8 cellular contexts compared by ENCODE assay signal in genomic region chr3:47475570-47476329, GRCh38. TPM values are rescaled to one million over a fixed set of nuclear protein-coding genes. Genes with fewer than 3 reads are reported as not detected.
DNase-seq lines count a peak whose midpoint lies in the region; TF ChIP-seq lines count a peak whose summit lies in the region.

SCAP (minus strand) TSS chr3:47475941; CDS start chr3:47442993, 32,948 bp downstream.

- H3K4me3 Mint-ChIP-seq in nephron progenitor cell = peak within 1 kb of the TSS; percentile 94
- peak within 1 kb of the TSS; percentile 99 for H3K4me3 Mint-ChIP-seq in stimulated activated naive CD8-positive, alpha-beta T cell treated with anti-CD3 and anti-CD28 coated beads, Interleukin-15, Interleukin-2, amounts not matched to agents 100 ng/mL and 50 ng/mL, for 24 hours

- peaks cover 44% of the 10 kb centered on the region for H3K4me1 Mint-ChIP-seq in nephron progenitor cell
- peaks cover 30% of the 10 kb centered on the region for H3K4me1 Mint-ChIP-seq in stimulated activated naive CD8-positive, alpha-beta T cell treated with anti-CD3 and anti-CD28 coated beads, Interleukin-15, Interleukin-2, amounts not matched to agents 100 ng/mL and 50 ng/mL, for 24 hours (ENCODE audit: low read depth)

- peak within 1 kb of the TSS; percentile 81 for H3K9ac ChIP-seq in ES-I3 (ENCODE audit: low read depth, low read length)

- peak; percentile 84 for DNase-seq in GOT3 (lab: John Stamatoyannopoulos, UW)
- peak; percentile 83 for DNase-seq in LHCN-M2 (ENCODE audit: low read depth)
- DNase-seq in SHP77 (lab: John Stamatoyannopoulos, UW) = peak; percentile 81 to 84
- DNase-seq in activated effector memory CD4-positive, alpha-beta T cell treated with Interleukin-2 at 50 U/mL for 16 hours = peak; percentile 93
- DNase-seq in fibroblast of the aortic adventitia (ENCODE audit: low read depth) = peak; percentile 73
- peak; percentile 96 for DNase-seq in nephron progenitor cell

- H3K36me3 Mint-ChIP-seq in nephron progenitor cell (ENCODE audit: low read depth) = peaks cover 7% of the 10 kb centered on the region
- peaks cover 3% of the 10 kb centered on the region for H3K36me3 Mint-ChIP-seq in stimulated activated naive CD8-positive, alpha-beta T cell treated with anti-CD3 and anti-CD28 coated beads, Interleukin-15, Interleukin-2, amounts not matched to agents 100 ng/mL and 50 ng/mL, for 24 hours (ENCODE audit: low read depth)

- peaks cover 9% of the 10 kb centered on the region; the same call in 1 of the 2 replicates for H3K4me1 ChIP-seq in ES-I3 (ENCODE audit: insufficient read depth, low read length)

- H3K27me3 Mint-ChIP-seq in nephron progenitor cell (ENCODE audit: low read depth, poor library complexity) = peaks cover 3% of the 10 kb centered on the region
- no peaks in the 10 kb centered on the region for H3K27me3 Mint-ChIP-seq in stimulated activated naive CD8-positive, alpha-beta T cell treated with anti-CD3 and anti-CD28 coated beads, Interleukin-15, Interleukin-2, amounts not matched to agents 100 ng/mL and 50 ng/mL, for 24 hours

- TF ChIP-seq CTCF in fibroblast of the aortic adventitia (IDR thresholded peaks at IDR 0.05; ENCODE audit: insufficient read depth, low read length) (peak; percentile 82), nephron progenitor cell (IDR thresholded peaks at IDR 0.05) (peak; percentile 89)

- no peaks in the 10 kb centered on the region for H3K36me3 ChIP-seq in ES-I3 (ENCODE audit: insufficient read depth, low read length)

- no peaks in the 10 kb centered on the region for H3K9me3 ChIP-seq in ES-I3 (ENCODE audit: control insufficient read depth, insufficient read depth, low read length)

- peak within 1 kb of the TSS; percentile 96 for H3K27ac Mint-ChIP-seq in nephron progenitor cell
- H3K27ac Mint-ChIP-seq in stimulated activated naive CD8-positive, alpha-beta T cell treated with anti-CD3 and anti-CD28 coated beads, Interleukin-15, Interleukin-2, amounts not matched to agents 100 ng/mL and 50 ng/mL, for 24 hours = peak within 1 kb of the TSS; percentile 93

- H3K9me3 Mint-ChIP-seq in nephron progenitor cell = no peaks in the 10 kb centered on the region
- no peaks in the 10 kb centered on the region for H3K9me3 Mint-ChIP-seq in stimulated activated naive CD8-positive, alpha-beta T cell treated with anti-CD3 and anti-CD28 coated beads, Interleukin-15, Interleukin-2, amounts not matched to agents 100 ng/mL and 50 ng/mL, for 24 hours

- peak within 1 kb of the TSS; percentile 89 for H3K4me3 ChIP-seq in fibroblast of the aortic adventitia (ENCODE audit: low read depth, low read length)

RNA-seq across cellular contexts. Expression of gene SCAP, which starts in this region (rescaled TPM):
- total RNA-seq in LHCN-M2 (2014; rRNA removed) = 66.5 and 71.1 TPM in 2 replicates
- polyA plus RNA-seq in LHCN-M2 (2012) = 33.7 TPM
- 42.0 and 47.7 TPM in 2 replicates for total RNA-seq in fibroblast of the aortic adventitia (ENCODE audit: low replicate concordance)

Comparison
In these comparisons a context has a peak if more than half of its experiments do, and no peak if none do; other contexts are left out.
1. Peak in every context shown above with its lines: DNase-seq and H3K4me3 ChIP-seq.